ENCODE assay signal across 18 cellular contexts in the genomic region with DNA sequence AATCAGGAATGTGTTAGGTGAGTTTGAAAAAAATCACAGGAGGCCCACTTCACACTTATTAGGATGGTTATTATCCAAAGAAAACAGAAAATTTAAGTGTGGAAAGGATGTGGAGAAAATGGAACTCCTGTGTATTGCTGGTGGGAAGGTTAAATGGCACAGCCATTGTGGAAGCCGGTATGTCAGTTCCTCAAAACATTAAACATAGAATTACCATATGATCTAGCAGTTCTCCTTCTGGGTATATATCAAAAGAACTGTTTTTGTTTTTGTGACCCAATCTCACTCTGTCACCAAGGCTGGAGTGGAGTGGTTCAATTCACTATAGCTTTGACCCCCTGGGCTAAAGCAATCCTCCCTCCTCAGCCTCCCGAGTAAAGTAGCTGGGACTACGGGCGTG. TPM values are rescaled to one million over a fixed set of nuclear protein-coding genes. Genes with fewer than 3 reads are reported as not detected.
A peak's percentile ranks its signal among the peaks of the same experiment; 100 is the strongest.
DNase-seq lines count a peak whose midpoint lies in the region; ATAC-seq, FAIRE-seq and TF ChIP-seq lines count a peak whose summit lies in the region.
"Had no signal": no experiment of that assay in that cellular context is flagged by ENCODE, and none has a peak within 500 bp of the region (broad histone marks: within the 10 kb centered on the region; RNA-seq: fewer than 3 reads in every experiment).

No MANE protein-coding gene starts in this region.

- no peak for TF ChIP-seq EP300 in A549 (IDR thresholded peaks at IDR 0.05)

- POLR2A ChIA-PET in A549 (lab: Yijun Ruan, JAX), result no interaction called here

- CTCF ChIA-PET in A549 (lab: Yijun Ruan, JAX), result interaction anchor here (0.6 to 1.7 kb wide), 4 partner anchors 10 to 246 kb away, joined by 3 to 4 read pairs (median 4); no protein-coding TSS in a partner anchor

- DNase-seq in A549 (ENCODE audit: low read depth in 1 of 2, low spot score in 1 of 2) (no peak), MV-4-11 (lab: John Stamatoyannopoulos, UW) (peak; percentile 26), nephron progenitor cell (no peak), GOT3 (lab: John Stamatoyannopoulos, UW) (no peak), HuH-7.5 (ENCODE audit: low spot score) (no peak), WERI-Rb-1 (no peak)
- no peak for DNase-seq in central memory CD8-positive, alpha-beta T cell (ENCODE audit: low spot score in 2 of 2)
- DNase-seq in stimulated activated effector memory CD8-positive, alpha-beta T cell treated with anti-CD3 and anti-CD28 coated beads, Interleukin-12 subunit alpha, Interleukin-12 subunit beta, amount 100 ng/mL, for 72 hours (ENCODE audit: low spot score in 2 of 2), result no peak
- DNase-seq: CD4-positive, CD25-positive, alpha-beta regulatory T cell; DMS79; NCI-H187 treated with DMSO at 0.1 percent for 48 hours; NCI-H446; Right ventricle myocardium superior had no signal

- no peaks in the 10 kb centered on the region; the same call in 1 of the 2 replicates for H3K36me3 ChIP-seq in WERI-Rb-1

- H3K36me3 Mint-ChIP-seq in central memory CD8-positive, alpha-beta T cell (ENCODE audit: insufficient read depth), result peaks cover 21% of the 10 kb centered on the region
- H3K36me3 Mint-ChIP-seq in nephron progenitor cell (ENCODE audit: low read depth), result peaks cover 39% of the 10 kb centered on the region
- peaks cover 55% of the 10 kb centered on the region for H3K36me3 Mint-ChIP-seq in stimulated activated effector memory CD8-positive, alpha-beta T cell treated with anti-CD3 and anti-CD28 coated beads, Interleukin-12 subunit alpha, Interleukin-12 subunit beta, amount 100 ng/mL, for 72 hours

- ATAC-seq in A549, result no peak
- ATAC-seq in central memory CD8-positive, alpha-beta T cell (replicated peaks; ENCODE audit: extremely low read depth, poor library complexity, severe bottlenecking), result no peak
- no peak for ATAC-seq in stimulated activated effector memory CD8-positive, alpha-beta T cell treated with anti-CD3 and anti-CD28 coated beads, Interleukin-12 subunit alpha, Interleukin-12 subunit beta, amount 100 ng/mL, for 72 hours
- ATAC-seq: GM12878, HCT116, K562 had no signal

- no peak overlapping the region for H3K4me3 Mint-ChIP-seq in central memory CD8-positive, alpha-beta T cell
- no peak overlapping the region for H3K4me3 Mint-ChIP-seq in nephron progenitor cell
- no peak overlapping the region for H3K4me3 Mint-ChIP-seq in stimulated activated effector memory CD8-positive, alpha-beta T cell treated with anti-CD3 and anti-CD28 coated beads, Interleukin-12 subunit alpha, Interleukin-12 subunit beta, amount 100 ng/mL, for 72 hours
- H3K4me3 Mint-ChIP-seq: CD4-positive, CD25-positive, alpha-beta regulatory T cell had no signal

- FAIRE-seq in A549 (lab: Jason Lieb, UNC), result no peak
- FAIRE-seq: GM12878, GM18507, HTR-8/SVneo, K562 had no signal

- H3K27ac Mint-ChIP-seq in central memory CD8-positive, alpha-beta T cell (ENCODE audit: low read depth), result peak overlapping the region; percentile 6
- H3K27ac Mint-ChIP-seq in nephron progenitor cell, result peak overlapping the region; percentile 25
- no peak overlapping the region for H3K27ac Mint-ChIP-seq in stimulated activated effector memory CD8-positive, alpha-beta T cell treated with anti-CD3 and anti-CD28 coated beads, Interleukin-12 subunit alpha, Interleukin-12 subunit beta, amount 100 ng/mL, for 72 hours
- H3K27ac Mint-ChIP-seq: CD4-positive, CD25-positive, alpha-beta regulatory T cell had no signal

- no peak for TF ChIP-seq CTCF in A549 (IDR thresholded peaks at IDR 0.05)
- no peak for TF ChIP-seq CTCF in nephron progenitor cell (IDR thresholded peaks at IDR 0.05)
- TF ChIP-seq CTCF in WERI-Rb-1 (IDR thresholded peaks at IDR 0.05; ENCODE audit: low read depth, low read length), result no peak

- H3K27me3 ChIP-seq in WERI-Rb-1 (ENCODE audit: insufficient read depth, low read depth, severe bottlenecking), result no peaks in the 10 kb centered on the region

- H3K27ac ChIP-seq in A549 (peak overlapping the region in 1 of 2 experiments; percentile 47; a peak in 2 of 6 replicates), WERI-Rb-1 (no peak overlapping the region)

- TF ChIP-seq RAD21 in A549 (conservative IDR thresholded peaks at IDR 0.05 in 1 of 2, IDR thresholded peaks at IDR 0.05 in 1 of 2), result no peak

- no peaks in the 10 kb centered on the region for H3K9me3 Mint-ChIP-seq in central memory CD8-positive, alpha-beta T cell
- no peaks in the 10 kb centered on the region for H3K9me3 Mint-ChIP-seq in nephron progenitor cell
- H3K9me3 Mint-ChIP-seq in stimulated activated effector memory CD8-positive, alpha-beta T cell treated with anti-CD3 and anti-CD28 coated beads, Interleukin-12 subunit alpha, Interleukin-12 subunit beta, amount 100 ng/mL, for 72 hours, result no peaks in the 10 kb centered on the region
- H3K9me3 Mint-ChIP-seq: CD4-positive, CD25-positive, alpha-beta regulatory T cell had no signal

- H3K4me3 ChIP-seq in A549, result no peak overlapping the region
- H3K4me3 ChIP-seq in WERI-Rb-1 (ENCODE audit: low read depth, low read length), result no peak overlapping the region
- H3K4me3 ChIP-seq: GM12878, K562 had no signal

- TF ChIP-seq POLR2A in A549 (IDR thresholded peaks at IDR 0.05; ENCODE audit: low read length), result no peak

- peaks cover 47% of the 10 kb centered on the region for H3K4me1 ChIP-seq in A549

- H3K4me2 ChIP-seq in A549, result 0 out of 3 replicates have a peak overlapping the region, but pooled peaks have one; percentile 13

- no peaks in the 10 kb centered on the region for H3K27me3 Mint-ChIP-seq in central memory CD8-positive, alpha-beta T cell
- H3K27me3 Mint-ChIP-seq in nephron progenitor cell (ENCODE audit: low read depth, poor library complexity), result no peaks in the 10 kb centered on the region
- H3K27me3 Mint-ChIP-seq: CD4-positive, CD25-positive, alpha-beta regulatory T cell had no signal

- H3K4me1 Mint-ChIP-seq in central memory CD8-positive, alpha-beta T cell, result peaks cover 38% of the 10 kb centered on the region
- peaks cover 24% of the 10 kb centered on the region for H3K4me1 Mint-ChIP-seq in nephron progenitor cell
- peaks cover 39% of the 10 kb centered on the region for H3K4me1 Mint-ChIP-seq in stimulated activated effector memory CD8-positive, alpha-beta T cell treated with anti-CD3 and anti-CD28 coated beads, Interleukin-12 subunit alpha, Interleukin-12 subunit beta, amount 100 ng/mL, for 72 hours

- H3K9me3 ChIP-seq in A549 (no peaks in the 10 kb centered on the region), WERI-Rb-1 (ENCODE audit: severe bottlenecking) (no peaks in the 10 kb centered on the region)

- 93% methylated on average over 4 of the region's 4 CpGs for WGBS in A549 (ENCODE audit: missing lambda C conversion rate)

TF ChIP-seq in A549, 52 proteins besides CTCF, POLR2A, EP300 and RAD21:
- no peak for TF ChIP-seq GATA3 (IDR thresholded peaks at IDR 0.05; ENCODE audit: borderline replicate concordance)
- TF ChIP-seq SREBF2 (IDR thresholded peaks at IDR 0.05), result no peak

RNA-seq across cellular contexts. Expression of a gene that starts 10.4 kb away (rescaled TPM):
- polyA plus RNA-seq in A549 (2011; rRNA removed) (15.6 and 20.5 TPM in 2 replicates), A549 (2017; fragmentation: RNase III; extraction: RNeasy Plus Mini Kit Qiagen cat#74134 plus additional on column Dnase treatment) (21.1 to 25.6 TPM (median 23.7 TPM) in 3 replicates)
- 32.0 and 32.4 TPM in 2 replicates for polyA plus RNA-seq in A549 (2012; cell fraction: cytosol; rRNA removed)
- polyA plus RNA-seq in A549 (2012; cell fraction: nucleus; rRNA removed), result 64.7 and 71.5 TPM in 2 replicates
- 19.7 and 22.8 TPM in 2 replicates for polyA minus RNA-seq in A549 (2011; rRNA and poly(A)+ RNA removed)

RNA-seq across cellular contexts. Expression of a gene that starts 10.8 kb away (rescaled TPM):
- polyA plus RNA-seq in A549 (2011; rRNA removed) (17.7 and 24.4 TPM in 2 replicates), A549 (2017; fragmentation: RNase III; extraction: RNeasy Plus Mini Kit Qiagen cat#74134 plus additional on column Dnase treatment) (19.2 to 22.3 TPM (median 19.5 TPM) in 3 replicates)
- 31.9 and 34.9 TPM in 2 replicates for polyA plus RNA-seq in A549 (2012; cell fraction: cytosol; rRNA removed)
- 21.7 and 26.9 TPM in 2 replicates for polyA plus RNA-seq in A549 (2012; cell fraction: nucleus; rRNA removed)
- 13.4 and 18.5 TPM in 2 replicates for polyA minus RNA-seq in A549 (2011; rRNA and poly(A)+ RNA removed)

RNA-seq across cellular contexts. Expression of a gene that starts 26.7 kb away (rescaled TPM):
- polyA plus RNA-seq in A549 (2011; rRNA removed) (0.10 and 0.11 TPM in 2 replicates), A549 (2017; fragmentation: RNase III; extraction: RNeasy Plus Mini Kit Qiagen cat#74134 plus additional on column Dnase treatment) (0.05 to 0.13 TPM (median 0.09 TPM) in 3 replicates)
- 0.03 and 0.06 TPM in 2 replicates for polyA plus RNA-seq in A549 (2012; cell fraction: cytosol; rRNA removed)
- 0.10 TPM in 2 replicates for polyA plus RNA-seq in A549 (2012; cell fraction: nucleus; rRNA removed)
- polyA minus RNA-seq in A549 (2011; rRNA and poly(A)+ RNA removed), result 0.12 TPM in 1 of 2 replicates, not detected in the other

RNA-seq across cellular contexts. Expression of a gene that starts 32.0 kb away (rescaled TPM):
- polyA plus RNA-seq in A549 (2011; rRNA removed) (0.86 and 1.1 TPM in 2 replicates), A549 (2017; fragmentation: RNase III; extraction: RNeasy Plus Mini Kit Qiagen cat#74134 plus additional on column Dnase treatment) (0.21 to 0.46 TPM (median 0.45 TPM) in 3 replicates)
- 0.17 and 0.48 TPM in 2 replicates for polyA plus RNA-seq in A549 (2012; cell fraction: cytosol; rRNA removed)
- polyA plus RNA-seq in A549 (2012; cell fraction: nucleus; rRNA removed), result 0.10 TPM in 1 of 2 replicates, not detected in the other
- 0.29 and 0.39 TPM in 2 replicates for polyA minus RNA-seq in A549 (2011; rRNA and poly(A)+ RNA removed)
- polyA plus RNA-seq: CD4-positive, CD25-positive, alpha-beta regulatory T cell had no signal

RNA-seq across cellular contexts. Expression of a gene that starts 32.6 kb away (rescaled TPM):
- polyA plus RNA-seq in A549 (2011; rRNA removed) (6.9 and 7.7 TPM in 2 replicates), A549 (2017; fragmentation: RNase III; extraction: RNeasy Plus Mini Kit Qiagen cat#74134 plus additional on column Dnase treatment) (6.9 to 9.7 TPM (median 7.7 TPM) in 3 replicates)
- polyA plus RNA-seq in A549 (2012; cell fraction: cytosol; rRNA removed), result 14.0 and 18.1 TPM in 2 replicates
- polyA plus RNA-seq in A549 (2012; cell fraction: nucleus; rRNA removed), result 8.1 and 8.3 TPM in 2 replicates
- 1.4 and 3.4 TPM in 2 replicates for polyA minus RNA-seq in A549 (2011; rRNA and poly(A)+ RNA removed)
